10 cellular contexts compared by ENCODE assay signal in genomic region chr21:41677671-41678015, GRCh38.
A peak's percentile ranks its signal among the peaks of the same experiment; 100 is the strongest.
DNase-seq lines count a peak whose midpoint lies in the region; ATAC-seq and TF ChIP-seq lines count a peak whose summit lies in the region.
"Had no signal": no experiment of that assay in that cellular context is flagged by ENCODE, and none has a peak within 500 bp of the region (broad histone marks: within the 10 kb centered on the region; RNA-seq: fewer than 3 reads in every experiment).

No MANE protein-coding gene starts in this region.

- peak; percentile 56 for DNase-seq in HT1080 (ENCODE audit: low read depth)
- DNase-seq in NCI-H748 treated with DMSO at 0.1 percent for 48 hours (lab: John Stamatoyannopoulos, UW), result peak; percentile 82
- DNase-seq in endothelial cell (ENCODE audit: low spot score), result no peak
- DNase-seq in renal cortical epithelial cell (ENCODE audit: low read depth), result peak; percentile 87
- no peak for DNase-seq in HUDEP-2 (lab: John Stamatoyannopoulos, UW; ENCODE audit: unreplicated experiment in 76 of 76)
- no peak for DNase-seq in mucosa of descending colon
- DNase-seq in NOMO-1 treated with DMSO at 0.1 percent for 48 hours (lab: John Stamatoyannopoulos, UW; ENCODE audit: unreplicated experiment), result no peak
- DNase-seq: effector memory CD8-positive, alpha-beta T cell; MM.1S had no signal

- peaks cover 22% of the 10 kb centered on the region for H3K4me1 ChIP-seq in mucosa of descending colon (ENCODE audit: low read depth)

- intact Hi-C loops in mucosa of descending colon (cut with DNase I, micrococcal nuclease), result no loop called here

- no peaks in the 10 kb centered on the region for H3K9me3 Mint-ChIP-seq in endothelial cell (ENCODE audit: unreplicated experiment)
- H3K9me3 Mint-ChIP-seq: effector memory CD8-positive, alpha-beta T cell had no signal

- peaks cover 5% of the 10 kb centered on the region for H3K4me1 Mint-ChIP-seq in endothelial cell (ENCODE audit: unreplicated experiment)

- peaks cover 1% of the 10 kb centered on the region for H3K36me3 Mint-ChIP-seq in endothelial cell (ENCODE audit: low read depth, unreplicated experiment)

- peak overlapping the region; percentile 37 for H3K4me3 Mint-ChIP-seq in endothelial cell (ENCODE audit: unreplicated experiment)
- H3K4me3 Mint-ChIP-seq: effector memory CD8-positive, alpha-beta T cell had no signal

- H3K9me3 ChIP-seq in mucosa of descending colon, result no peaks in the 10 kb centered on the region

- H3K27ac Mint-ChIP-seq in endothelial cell (ENCODE audit: unreplicated experiment), result no peak overlapping the region

- peaks cover 5% of the 10 kb centered on the region for H3K27me3 Mint-ChIP-seq in endothelial cell (ENCODE audit: unreplicated experiment)

- TF ChIP-seq CTCF in endothelial cell (IDR thresholded peaks at IDR 0.05; ENCODE audit: unreplicated experiment) (no peak), mucosa of descending colon (IDR thresholded peaks at IDR 0.05) (no peak)

- H3K36me3 ChIP-seq in mucosa of descending colon (ENCODE audit: low read depth), result no peaks in the 10 kb centered on the region

- H3K4me3 ChIP-seq in mucosa of descending colon, result no peak overlapping the region

- ATAC-seq in mucosa of descending colon (no peak), HG02642 (IDR thresholded peaks at IDR 0.05; ENCODE audit: poor library complexity, unreplicated experiment) (no peak)
- ATAC-seq: effector memory CD8-positive, alpha-beta T cell had no signal

Comparison
In these comparisons a context has a peak if more than half of its experiments do, and no peak if none do; other contexts are left out.
1. DNase-seq: peak in HT1080 (single experiment), NCI-H748 treated with DMSO at 0.1 percent for 48 hours (single experiment) and renal cortical epithelial cell (single experiment); none in endothelial cell (single experiment), HUDEP-2 (0 of 76), mucosa of descending colon (0 of 3) and NOMO-1 treated with DMSO at 0.1 percent for 48 hours (single experiment).